Comparison of ENCODE assay signal across 14 cellular contexts in genomic region chr3:171790898-171791694, GRCh38. TPM values are rescaled to one million over a fixed set of nuclear protein-coding genes. Genes with fewer than 3 reads are reported as not detected.
A peak's percentile ranks its signal among the peaks of the same experiment; 100 is the strongest.
DNase-seq lines count a peak whose midpoint lies in the region; ATAC-seq and TF ChIP-seq lines count a peak whose summit lies in the region.
"Had no signal": no experiment of that assay in that cellular context is flagged by ENCODE, and none has a peak within 500 bp of the region (broad histone marks: within the 10 kb centered on the region; RNA-seq: fewer than 3 reads in every experiment).

No MANE protein-coding gene starts in this region.

- no peaks in the 10 kb centered on the region for H3K27me3 ChIP-seq in ACC112 (ENCODE audit: insufficient read depth, low read length)
- H3K27me3 ChIP-seq in Karpas-422 (ENCODE audit: low read length): no peaks in the 10 kb centered on the region
- H3K27me3 ChIP-seq in dorsolateral prefrontal cortex: no peaks in the 10 kb centered on the region
- no peaks in the 10 kb centered on the region for H3K27me3 ChIP-seq in muscle layer of duodenum (ENCODE audit: low read depth, low read length)

- H3K9me2 ChIP-seq in Karpas-422 (replicated peaks; ENCODE audit: insufficient read depth, low read length): no peaks in the 10 kb centered on the region

- H3K4me1 ChIP-seq in ACC112 (ENCODE audit: control insufficient read depth, insufficient read depth, low read length, unreplicated experiment) (peaks cover 48% of the 10 kb centered on the region), Karpas-422 (ENCODE audit: low read length) (peaks cover 14% of the 10 kb centered on the region), muscle layer of duodenum (ENCODE audit: control insufficient read depth in 1 of 2, insufficient read depth in 2 of 2, low read length in 2 of 2) (no peaks in the 10 kb centered on the region)

- no peaks in the 10 kb centered on the region for H3K27me3 Mint-ChIP-seq in natural killer cell treated with Interleukin-12 subunit alpha and Interleukin-12 subunit beta and Interleukin-15 and Interleukin-18, amount 100 ng/mL, for 72 hours
- H3K27me3 Mint-ChIP-seq: activated CD8-positive, alpha-beta T cell treated with anti-CD3 and anti-CD28 coated beads for 36 hours had no signal

- no peak overlapping the region for H3K9ac ChIP-seq in Karpas-422 (ENCODE audit: low read length)

- H3K9me3 ChIP-seq in Karpas-422 (ENCODE audit: low read length) (no peaks in the 10 kb centered on the region), muscle layer of duodenum (ENCODE audit: control insufficient read depth in 1 of 2, low read length in 2 of 2) (no peaks in the 10 kb centered on the region)
- H3K9me3 ChIP-seq: prostate gland had no signal

- H3K36me3 Mint-ChIP-seq in activated naive CD4-positive, alpha-beta T cell treated with anti-CD3 and anti-CD28 coated beads, Interleukin-2, amount 50 U/mL, for 72 hours: no peaks in the 10 kb centered on the region
- peaks cover 5% of the 10 kb centered on the region for H3K36me3 Mint-ChIP-seq in natural killer cell treated with Interleukin-12 subunit alpha and Interleukin-12 subunit beta and Interleukin-15 and Interleukin-18, amount 100 ng/mL, for 72 hours
- H3K36me3 Mint-ChIP-seq: activated naive CD8-positive, alpha-beta T cell treated with anti-CD3 and anti-CD28 coated beads for 36 hours had no signal

- H3K4me3 ChIP-seq in ACC112 (ENCODE audit: low read depth, low read length) (no peak overlapping the region), Karpas-422 (ENCODE audit: low read length) (no peak overlapping the region), dorsolateral prefrontal cortex (peak overlapping the region in 1 of 59 donors; percentile 2), muscle layer of duodenum (ENCODE audit: low read depth in 1 of 2, low read length in 2 of 2) (no peak overlapping the region)
- H3K4me3 ChIP-seq: prostate gland had no signal

- H3K36me3 ChIP-seq in ACC112 (ENCODE audit: insufficient read depth, low read length) (no peaks in the 10 kb centered on the region), Karpas-422 (ENCODE audit: insufficient read depth, low read length) (no peaks in the 10 kb centered on the region), muscle layer of duodenum (ENCODE audit: control insufficient read depth in 1 of 2, insufficient read depth in 2 of 2, low read length in 2 of 2) (no peaks in the 10 kb centered on the region)
- H3K36me3 ChIP-seq: prostate gland had no signal

- intact Hi-C loops in dorsolateral prefrontal cortex (cut with DNase I): no loop called here

- H2AFZ ChIP-seq in ACC112 (ENCODE audit: low read length, unreplicated experiment): no peak overlapping the region
- 0 out of 2 replicates have a peak overlapping the region, but pooled peaks have one; percentile 14 for H2AFZ ChIP-seq in Karpas-422 (ENCODE audit: low read length)

- no peak overlapping the region for H3K4me3 Mint-ChIP-seq in natural killer cell treated with Interleukin-12 subunit alpha and Interleukin-12 subunit beta and Interleukin-15 and Interleukin-18, amount 100 ng/mL, for 72 hours
- H3K4me3 Mint-ChIP-seq: activated CD8-positive, alpha-beta T cell treated with anti-CD3 and anti-CD28 coated beads for 36 hours; activated naive CD8-positive, alpha-beta T cell treated with anti-CD3 and anti-CD28 coated beads for 36 hours had no signal

- H3K4me1 Mint-ChIP-seq in natural killer cell treated with Interleukin-12 subunit alpha and Interleukin-12 subunit beta and Interleukin-15 and Interleukin-18, amount 100 ng/mL, for 72 hours (ENCODE audit: low read depth in 2 of 2): peaks cover 7 to 10% of the 10 kb centered on the region in 2 donors
- H3K4me1 Mint-ChIP-seq: activated naive CD8-positive, alpha-beta T cell treated with anti-CD3 and anti-CD28 coated beads for 36 hours had no signal

- DNase-seq in Karpas-422 (no peak), dorsolateral prefrontal cortex (no peak)
- DNase-seq in activated naive CD4-positive, alpha-beta T cell treated with anti-CD3 and anti-CD28 coated beads, Interleukin-2, amount 50 U/mL, for 72 hours (ENCODE audit: low spot score in 2 of 2): no peak
- no peak for DNase-seq in natural killer cell treated with Interleukin-12 subunit alpha and Interleukin-12 subunit beta and Interleukin-15 and Interleukin-18, amount 100 ng/mL, for 72 hours (ENCODE audit: low spot score)
- no peak for DNase-seq in activated naive CD4-positive, alpha-beta T cell treated with Interleukin-2 at 50 U/mL for 16 hours
- no peak for DNase-seq in stimulated activated CD4-positive, alpha-beta T cell treated with anti-CD3 and anti-CD28 coated beads, Interleukin-2, amount 100 ng/mL, for 48 hours
- DNase-seq: activated CD8-positive, alpha-beta T cell treated with anti-CD3 and anti-CD28 coated beads for 36 hours; activated naive CD8-positive, alpha-beta T cell treated with anti-CD3 and anti-CD28 coated beads for 36 hours; AML-193; NCI-H1048; T-helper 1 cell had no signal

- H3K27ac ChIP-seq in ACC112 (ENCODE audit: low read depth, low read length) (peak overlapping the region; percentile 73), Karpas-422 (ENCODE audit: low read length) (no peak overlapping the region), dorsolateral prefrontal cortex (peak overlapping the region in 58 of 59 donors; percentile 19 to 98 (median 83)), muscle layer of duodenum (ENCODE audit: low read length) (peak overlapping the region; percentile 7)
- H3K27ac ChIP-seq: prostate gland had no signal

- TF ChIP-seq CTCF in dorsolateral prefrontal cortex (IDR thresholded peaks at IDR 0.05 in 54 of 56, conservative IDR thresholded peaks at IDR 0.05 in 2 of 56; ENCODE audit: low read depth in 1 of 56, partially characterized antibody in 56 of 56): no peak

- no peaks in the 10 kb centered on the region for H4K20me1 ChIP-seq in Karpas-422 (ENCODE audit: insufficient read depth, low read depth, low read length)

- ATAC-seq in activated naive CD4-positive, alpha-beta T cell treated with anti-CD3 and anti-CD28 coated beads, Interleukin-2, amount 50 U/mL, for 72 hours: no peak
- ATAC-seq in natural killer cell treated with Interleukin-12 subunit alpha and Interleukin-12 subunit beta and Interleukin-15 and Interleukin-18, amount 100 ng/mL, for 72 hours: no peak
- ATAC-seq: activated CD8-positive, alpha-beta T cell treated with anti-CD3 and anti-CD28 coated beads for 36 hours had no signal

- no peak overlapping the region for H3K27ac Mint-ChIP-seq in activated naive CD4-positive, alpha-beta T cell treated with anti-CD3 and anti-CD28 coated beads, Interleukin-2, amount 50 U/mL, for 72 hours
- H3K27ac Mint-ChIP-seq in natural killer cell treated with Interleukin-12 subunit alpha and Interleukin-12 subunit beta and Interleukin-15 and Interleukin-18, amount 100 ng/mL, for 72 hours: no peak overlapping the region
- H3K27ac Mint-ChIP-seq: activated CD8-positive, alpha-beta T cell treated with anti-CD3 and anti-CD28 coated beads for 36 hours; activated naive CD8-positive, alpha-beta T cell treated with anti-CD3 and anti-CD28 coated beads for 36 hours had no signal

- no peaks in the 10 kb centered on the region for H3K9me3 Mint-ChIP-seq in activated naive CD4-positive, alpha-beta T cell treated with anti-CD3 and anti-CD28 coated beads, Interleukin-2, amount 50 U/mL, for 72 hours
- no peaks in the 10 kb centered on the region for H3K9me3 Mint-ChIP-seq in natural killer cell treated with Interleukin-12 subunit alpha and Interleukin-12 subunit beta and Interleukin-15 and Interleukin-18, amount 100 ng/mL, for 72 hours
- H3K9me3 Mint-ChIP-seq: activated CD8-positive, alpha-beta T cell treated with anti-CD3 and anti-CD28 coated beads for 36 hours; activated naive CD8-positive, alpha-beta T cell treated with anti-CD3 and anti-CD28 coated beads for 36 hours had no signal

- H3K4me2 ChIP-seq in Karpas-422 (ENCODE audit: low read depth, low read length, poor library complexity, severe bottlenecking): no peak overlapping the region

- H3K79me2 ChIP-seq in ACC112 (ENCODE audit: control insufficient read depth, insufficient read depth, low read length, unreplicated experiment) (peaks cover 13% of the 10 kb centered on the region), Karpas-422 (ENCODE audit: low read length) (no peaks in the 10 kb centered on the region)

RNA-seq across cellular contexts. Expression of gene PLD1, which starts 19.2 kb away (rescaled TPM):
- not detected in 2 replicates for total RNA-seq in Karpas-422 (2014; rRNA removed; shearing (Covaris generic); ENCODE audit: low replicate concordance)
- 100 to 1,000 TPM in 2 of 120 experiments, 10 to 100 TPM in 118; 16.2 to 167 (median 39.0) TPM for total RNA-seq in dorsolateral prefrontal cortex
- total RNA-seq in activated naive CD4-positive, alpha-beta T cell treated with anti-CD3 and anti-CD28 coated beads, Interleukin-2, amount 50 U/mL, for 72 hours: under 1 TPM; 0.32 to 0.89 TPM
- total RNA-seq in natural killer cell treated with Interleukin-12 subunit alpha and Interleukin-12 subunit beta and Interleukin-15 and Interleukin-18, amount 100 ng/mL, for 72 hours: 1 to 10 TPM; 5.4 to 7.7 TPM

RNA-seq across cellular contexts. Expression of gene TMEM212, which starts 52.1 kb away (rescaled TPM):
- not detected in 2 replicates for total RNA-seq in Karpas-422 (2014; rRNA removed; shearing (Covaris generic); ENCODE audit: low replicate concordance)
- 1 to 10 TPM in 47 of 120 experiments, under 1 TPM in 16, not detected in 57; 0.22 to 5.6 (median 1.4) TPM for total RNA-seq in dorsolateral prefrontal cortex
- not detected for total RNA-seq in activated naive CD4-positive, alpha-beta T cell treated with anti-CD3 and anti-CD28 coated beads, Interleukin-2, amount 50 U/mL, for 72 hours
- not detected for total RNA-seq in natural killer cell treated with Interleukin-12 subunit alpha and Interleukin-12 subunit beta and Interleukin-15 and Interleukin-18, amount 100 ng/mL, for 72 hours
- total RNA-seq: activated CD8-positive, alpha-beta T cell treated with anti-CD3 and anti-CD28 coated beads for 36 hours; activated naive CD8-positive, alpha-beta T cell treated with anti-CD3 and anti-CD28 coated beads for 36 hours; prostate gland had no signal
